26 cellular contexts compared by ENCODE assay signal in genomic region chr5:67997148-67997547, GRCh38.
A peak's percentile ranks its signal among the peaks of the same experiment; 100 is the strongest.
DNase-seq lines count a peak whose midpoint lies in the region; ATAC-seq, FAIRE-seq and TF ChIP-seq lines count a peak whose summit lies in the region.
"Had no signal": no experiment of that assay in that cellular context is flagged by ENCODE, and none has a peak within 500 bp of the region (broad histone marks: within the 10 kb centered on the region; RNA-seq: fewer than 3 reads in every experiment).

No MANE protein-coding gene starts in this region.

- H4K8ac ChIP-seq in mesenchymal stem cell (ENCODE audit: low read length), result no peak overlapping the region

- H2BK15ac ChIP-seq in mesenchymal stem cell (ENCODE audit: low read depth, poor library complexity, severe bottlenecking), result peak overlapping the region; percentile 75

- H3K18ac ChIP-seq in mesenchymal stem cell (ENCODE audit: low read depth in 1 of 2, low read length in 2 of 2), result peak overlapping the region in 1 of 2 experiments; percentile 13

- no peak overlapping the region for H2BK5ac ChIP-seq in mesenchymal stem cell (ENCODE audit: low read depth, low read length, poor library complexity, severe bottlenecking)

- no peak overlapping the region for H2BK120ac ChIP-seq in mesenchymal stem cell (ENCODE audit: low read depth, low read length)

- H3K4ac ChIP-seq in mesenchymal stem cell (ENCODE audit: low read depth in 1 of 2, low read length in 2 of 2), result no peak overlapping the region

- H3K4me1 ChIP-seq in liver (ENCODE audit: control insufficient read depth in 4 of 4, insufficient read depth in 4 of 4, low read length in 3 of 4), result peaks cover 5 to 23% (median 13%) of the 10 kb centered on the region in 4 donors
- H3K4me1 ChIP-seq in HepG2 (ENCODE audit: insufficient read depth, low read length), result no peaks in the 10 kb centered on the region
- H3K4me1 ChIP-seq in esophagus muscularis mucosa, result peaks cover 7 to 56% (median 48%) of the 10 kb centered on the region in 4 donors
- peaks cover 9% of the 10 kb centered on the region for H3K4me1 ChIP-seq in mesenchymal stem cell (ENCODE audit: control insufficient read depth, insufficient read depth, low read depth, low read length)
- peaks cover 4% of the 10 kb centered on the region for H3K4me1 ChIP-seq in upper lobe of right lung
- H3K4me1 ChIP-seq: BE2C, BLaER1 had no signal

- 87% methylated on average over 1 of the region's 1 CpG for WGBS in liver
- WGBS in HepG2 (ENCODE audit: low lambda C conversion rate), result 0% methylated on average over 1 of the region's 1 CpG
- WGBS in esophagus muscularis mucosa, result 90% methylated on average over 1 of the region's 1 CpG
- WGBS in mesenchymal stem cell, result 100% methylated on average over 1 of the region's 1 CpG

- no peaks in the 10 kb centered on the region for H3K79me2 ChIP-seq in HepG2 (ENCODE audit: insufficient read depth, low read length)

- H3K9ac ChIP-seq in liver (ENCODE audit: low read depth in 1 of 2, low read length in 2 of 2), result no peak overlapping the region
- no peak overlapping the region for H3K9ac ChIP-seq in HepG2 (ENCODE audit: insufficient read depth, low read depth, low read length)
- H3K9ac ChIP-seq in mesenchymal stem cell (ENCODE audit: low read length), result no peak overlapping the region
- H3K9ac ChIP-seq: BLaER1 had no signal

- no peaks in the 10 kb centered on the region for H3K9me3 ChIP-seq in liver (ENCODE audit: control insufficient read depth in 4 of 4, low read length in 3 of 4)
- H3K9me3 ChIP-seq in HepG2 (ENCODE audit: low read length), result no peaks in the 10 kb centered on the region
- H3K9me3 ChIP-seq in esophagus muscularis mucosa, result no peaks in the 10 kb centered on the region
- H3K9me3 ChIP-seq in mesenchymal stem cell (ENCODE audit: control insufficient read depth, low read length), result no peaks in the 10 kb centered on the region
- H3K9me3 ChIP-seq in upper lobe of right lung, result no peaks in the 10 kb centered on the region
- H3K9me3 ChIP-seq: BE2C, BLaER1 had no signal

- H3K36me3 ChIP-seq in liver (ENCODE audit: control insufficient read depth in 4 of 4, insufficient read depth in 3 of 4, low read depth in 1 of 4, low read length in 3 of 4) (no peaks in the 10 kb centered on the region), HepG2 (replicated peaks in 1 of 2; ENCODE audit: control insufficient read depth in 1 of 2, insufficient read depth in 2 of 2, low read length in 2 of 2) (no peaks in the 10 kb centered on the region), esophagus muscularis mucosa (no peaks in the 10 kb centered on the region), mesenchymal stem cell (ENCODE audit: control insufficient read depth in 1 of 2, insufficient read depth in 2 of 2, low read depth in 1 of 2, low read length in 2 of 2) (no peaks in the 10 kb centered on the region), upper lobe of right lung (no peaks in the 10 kb centered on the region)
- H3K36me3 ChIP-seq: BE2C, BLaER1 had no signal

- no peak overlapping the region for H2AFZ ChIP-seq in HepG2 (ENCODE audit: low read length)
- no peak overlapping the region for H2AFZ ChIP-seq in mesenchymal stem cell (ENCODE audit: low read depth, low read length)

- H2AK5ac ChIP-seq in mesenchymal stem cell (ENCODE audit: low read length, severe bottlenecking), result no peak overlapping the region

- no peak overlapping the region for H2BK12ac ChIP-seq in mesenchymal stem cell (ENCODE audit: low read length in 2 of 2)

- H4K20me1 ChIP-seq in HepG2 (ENCODE audit: insufficient read depth, low read length), result no peaks in the 10 kb centered on the region
- H4K20me1 ChIP-seq: BLaER1 had no signal

- TF ChIP-seq RAD21 in liver (IDR thresholded peaks at IDR 0.05) (no peak), HepG2 (CRISPR knock-in tag; IDR thresholded peaks at IDR 0.05) (no peak)

- intact Hi-C loops in HepG2 (cut with micrococcal nuclease; ENCODE audit: unreplicated experiment) (no loop called here), esophagus muscularis mucosa (cut with DNase I) (loop anchor here (10.0 kb wide), 1 partner anchor 752 kb away; no protein-coding TSS in a partner anchor), upper lobe of right lung (cut with DNase I) (no loop called here)

- DNase-seq in HepG2 (ENCODE audit: low spot score), result no peak
- no peak for DNase-seq in esophagus muscularis mucosa (ENCODE audit: extremely low spot score)
- peak; percentile 81 for DNase-seq in left lobe of liver (ENCODE audit: low spot score)
- no peak for DNase-seq in mesenchymal stem cell
- DNase-seq in kidney tubule cell (ENCODE audit: low spot score), result no peak
- no peak for DNase-seq in upper lobe of right lung
- DNase-seq in hippocampal formation (lab: John Stamatoyannopoulos, UW), result no peak
- DNase-seq: 8988T; ACHN; BE2C; C1 segment of cervical spinal cord; CD4-positive, alpha-beta memory T cell; CD4-positive, CD25-positive, alpha-beta regulatory T cell; CD8-positive, alpha-beta memory T cell; DMS 273 treated with DMSO at 0.1 percent for 48 hours; DMS153; DMS53; DND-41; EL; GDM1 had no signal

- no peak overlapping the region for H3K23ac ChIP-seq in mesenchymal stem cell (ENCODE audit: low read length in 2 of 2)

- H3K27me3 ChIP-seq in liver (ENCODE audit: control insufficient read depth in 4 of 4, insufficient read depth in 4 of 4, low read length in 3 of 4) (no peaks in the 10 kb centered on the region), HepG2 (ENCODE audit: control insufficient read depth in 1 of 2, insufficient read depth in 2 of 2, low read length in 2 of 2) (no peaks in the 10 kb centered on the region), esophagus muscularis mucosa (no peaks in the 10 kb centered on the region), mesenchymal stem cell (ENCODE audit: control insufficient read depth in 1 of 2, insufficient read depth in 1 of 2, low read length in 2 of 2) (no peaks in the 10 kb centered on the region), upper lobe of right lung (no peaks in the 10 kb centered on the region)
- H3K27me3 ChIP-seq: BE2C, BLaER1 had no signal

- no peak overlapping the region for H3K4me3 ChIP-seq in liver (ENCODE audit: low read depth in 1 of 3, low read length in 3 of 3)
- H3K4me3 ChIP-seq in HepG2 (replicated peaks in 1 of 3; ENCODE audit: insufficient read depth in 1 of 3, low read depth in 2 of 3, low read length in 3 of 3), result no peak overlapping the region
- no peak overlapping the region for H3K4me3 ChIP-seq in esophagus muscularis mucosa
- H3K4me3 ChIP-seq in mesenchymal stem cell (ENCODE audit: insufficient read depth in 1 of 2, low read depth in 1 of 2, low read length in 2 of 2), result no peak overlapping the region
- H3K4me3 ChIP-seq in upper lobe of right lung, result no peak overlapping the region
- H3K4me3 ChIP-seq: BLaER1, GM12878 had no signal

- no peak overlapping the region for H3K4me2 ChIP-seq in HepG2 (ENCODE audit: low read depth, low read length)
- no peak overlapping the region for H3K4me2 ChIP-seq in mesenchymal stem cell (ENCODE audit: low read length, poor library complexity, severe bottlenecking)
- H3K4me2 ChIP-seq: BLaER1 had no signal

- TF ChIP-seq EP300 in HepG2 (IDR thresholded peaks at IDR 0.05; ENCODE audit: low read depth in 2 of 2, low read length in 2 of 2), result no peak
- no peak for TF ChIP-seq EP300 in HepG2 (CRISPR knock-in tag; IDR thresholded peaks at IDR 0.05; ENCODE audit: borderline replicate concordance)
- no peak for TF ChIP-seq EP300 in esophagus muscularis mucosa (IDR thresholded peaks at IDR 0.05)

- H3K79me1 ChIP-seq in mesenchymal stem cell (replicated peaks; ENCODE audit: low read length, poor library complexity, severe bottlenecking), result no peaks in the 10 kb centered on the region

- no peak overlapping the region for H3K14ac ChIP-seq in mesenchymal stem cell (ENCODE audit: low read length in 2 of 2)

- H3K27ac ChIP-seq in liver (ENCODE audit: low read depth in 1 of 2, low read length in 2 of 2), result no peak overlapping the region
- H3K27ac ChIP-seq in HepG2 (ENCODE audit: extremely low read length, insufficient read depth, low read length), result no peak overlapping the region
- peak overlapping the region; percentile 75 to 86 (median 78) for H3K27ac ChIP-seq in esophagus muscularis mucosa (replicated peaks in 1 of 4)
- no peak overlapping the region for H3K27ac ChIP-seq in mesenchymal stem cell (ENCODE audit: low read length, poor library complexity, severe bottlenecking)
- H3K27ac ChIP-seq in upper lobe of right lung, result no peak overlapping the region
- H3K27ac ChIP-seq: BLaER1 had no signal

- POLR2A ChIA-PET in HepG2 (lab: Yijun Ruan, JAX), result no interaction called here

- FAIRE-seq in HepG2 (lab: Jason Lieb, UNC), result no peak
- FAIRE-seq: A204.1, GM12878, GM12892, GM18507 had no signal

- BruUV-seq in HepG2 (replicated peaks; lab: Mats Ljungman, UMichigan), result no TSS peak

- ATAC-seq in HepG2 (no peak), left lobe of liver (peak; percentile 60), upper lobe of right lung (no peak)
- ATAC-seq: GM12878 had no signal

- TF ChIP-seq POLR2A in HepG2 (IDR thresholded peaks at IDR 0.05; ENCODE audit: insufficient read depth in 1 of 2, low read depth in 2 of 2, low read length in 2 of 2) (no peak), esophagus muscularis mucosa (IDR thresholded peaks at IDR 0.05; ENCODE audit: low read depth) (no peak)

- CTCF ChIA-PET in HepG2 (lab: Yijun Ruan, JAX; ENCODE audit: low intra/inter-chr PET ratio, low total read pairs), result no interaction called here

- TF ChIP-seq CTCF in liver (IDR thresholded peaks at IDR 0.05; ENCODE audit: low read depth, low read length, missing input control) (no peak), HepG2 (CRISPR knock-in tag; IDR thresholded peaks at IDR 0.05) (no peak), esophagus muscularis mucosa (IDR thresholded peaks at IDR 0.05) (no peak), upper lobe of right lung (IDR thresholded peaks at IDR 0.05) (no peak)

- in situ Hi-C loops in HepG2 (cut with HindIII; ENCODE audit: extremely low pct_ligation_motif_present, low pct_unique_long_range_greater_than_20kb), result no loop called here

- H4K91ac ChIP-seq in mesenchymal stem cell (ENCODE audit: low read length), result no peak overlapping the region

TF ChIP-seq in liver, 16 proteins besides CTCF, POLR2A, EP300 and RAD21:
- TF ChIP-seq FOXA2 (IDR thresholded peaks at IDR 0.05) (no peak), HNF4A (conservative IDR thresholded peaks at IDR 0.05) (peak; percentile 33 to 42)

TF ChIP-seq in HepG2, 621 proteins besides CTCF, POLR2A, EP300 and RAD21 (continues in another document):
- TF ChIP-seq JUND (CRISPR knock-in tag; IDR thresholded peaks at IDR 0.05), result no peak
- TF ChIP-seq GTF2F1 (IDR thresholded peaks at IDR 0.05; ENCODE audit: low read length), result no peak

Comparison
In these comparisons a context has a peak if more than half of its experiments do, and no peak if none do; other contexts are left out.
1. H3K27ac ChIP-seq: peak in esophagus muscularis mucosa (4 of 4); none in liver (0 of 2), HepG2 (single experiment), mesenchymal stem cell (single experiment) and upper lobe of right lung (single experiment).